ENCODE assay signal across 11 cellular contexts in genomic region chr20:20489054-20489453, GRCh38.
DNase-seq lines count a peak whose midpoint lies in the region; ATAC-seq lines count a peak whose summit lies in the region.
"Had no signal": no experiment of that assay in that cellular context is flagged by ENCODE, and none has a peak within 500 bp of the region (broad histone marks: within the 10 kb centered on the region; RNA-seq: fewer than 3 reads in every experiment).

No MANE protein-coding gene starts in this region.

- peak; percentile 24 to 27 for ATAC-seq in activated T-cell treated with anti-CD3 and anti-CD28 coated beads, Interleukin-2, amount 50 U/mL, for 72 hours (replicated peaks in 1 of 2)
- ATAC-seq in GM21786 (IDR thresholded peaks at IDR 0.05; ENCODE audit: unreplicated experiment) = peak; percentile 84
- peak; percentile 92 for ATAC-seq in HG03439 (IDR thresholded peaks at IDR 0.05; ENCODE audit: unreplicated experiment)
- no peak for ATAC-seq in stimulated activated effector memory CD8-positive, alpha-beta T cell treated with anti-CD3 and anti-CD28 coated beads, Interleukin-12 subunit alpha, Interleukin-12 subunit beta, amount 100 ng/mL, for 72 hours
- ATAC-seq: sciatic nerve, SK-N-SH treated with all-trans-retinoic acid at 6 μM for 48 hours had no signal

- H3K9me3 Mint-ChIP-seq in activated T-cell treated with anti-CD3 and anti-CD28 coated beads, Interleukin-2, amount 50 U/mL, for 72 hours = peaks cover 0 to 3% of the 10 kb centered on the region in 2 donors
- H3K9me3 Mint-ChIP-seq in stimulated activated effector memory CD8-positive, alpha-beta T cell treated with anti-CD3 and anti-CD28 coated beads, Interleukin-12 subunit alpha, Interleukin-12 subunit beta, amount 100 ng/mL, for 72 hours = no peaks in the 10 kb centered on the region

- H3K27me3 Mint-ChIP-seq in activated T-cell treated with anti-CD3 and anti-CD28 coated beads, Interleukin-2, amount 50 U/mL, for 72 hours (ENCODE audit: low read depth) = no peaks in the 10 kb centered on the region

- H3K27ac Mint-ChIP-seq in activated T-cell treated with anti-CD3 and anti-CD28 coated beads, Interleukin-2, amount 50 U/mL, for 72 hours = peak overlapping the region; percentile 99
- no peak overlapping the region for H3K27ac Mint-ChIP-seq in stimulated activated effector memory CD8-positive, alpha-beta T cell treated with anti-CD3 and anti-CD28 coated beads, Interleukin-12 subunit alpha, Interleukin-12 subunit beta, amount 100 ng/mL, for 72 hours

- H3K4me1 Mint-ChIP-seq in activated T-cell treated with anti-CD3 and anti-CD28 coated beads, Interleukin-2, amount 50 U/mL, for 72 hours (ENCODE audit: low read depth) = peaks cover 72% of the 10 kb centered on the region
- peaks cover 50% of the 10 kb centered on the region for H3K4me1 Mint-ChIP-seq in stimulated activated effector memory CD8-positive, alpha-beta T cell treated with anti-CD3 and anti-CD28 coated beads, Interleukin-12 subunit alpha, Interleukin-12 subunit beta, amount 100 ng/mL, for 72 hours

- H3K4me3 Mint-ChIP-seq in activated T-cell treated with anti-CD3 and anti-CD28 coated beads, Interleukin-2, amount 50 U/mL, for 72 hours = peak overlapping the region; percentile 81 to 97
- peak overlapping the region; percentile 30 for H3K4me3 Mint-ChIP-seq in stimulated activated effector memory CD8-positive, alpha-beta T cell treated with anti-CD3 and anti-CD28 coated beads, Interleukin-12 subunit alpha, Interleukin-12 subunit beta, amount 100 ng/mL, for 72 hours

- peaks cover 8 to 14% of the 10 kb centered on the region in 2 donors for H3K36me3 Mint-ChIP-seq in activated T-cell treated with anti-CD3 and anti-CD28 coated beads, Interleukin-2, amount 50 U/mL, for 72 hours (ENCODE audit: insufficient read depth in 2 of 2)
- peaks cover 26% of the 10 kb centered on the region for H3K36me3 Mint-ChIP-seq in stimulated activated effector memory CD8-positive, alpha-beta T cell treated with anti-CD3 and anti-CD28 coated beads, Interleukin-12 subunit alpha, Interleukin-12 subunit beta, amount 100 ng/mL, for 72 hours

- DNase-seq in activated T-cell treated with anti-CD3 and anti-CD28 coated beads, Interleukin-2, amount 50 U/mL, for 72 hours = no peak
- no peak for DNase-seq in activated T-cell treated with anti-CD3 and anti-CD28 coated beads, Interleukin-2, amount 50 U/mL, for 48 hours
- DNase-seq in stimulated activated effector memory CD8-positive, alpha-beta T cell treated with anti-CD3 and anti-CD28 coated beads, Interleukin-12 subunit alpha, Interleukin-12 subunit beta, amount 100 ng/mL, for 72 hours (ENCODE audit: low spot score in 2 of 2) = no peak
- DNase-seq in NCI-H1436 (lab: John Stamatoyannopoulos, UW) = no peak
- DNase-seq in NCI-H2029 (lab: John Stamatoyannopoulos, UW) = no peak
- no peak for DNase-seq in SW480 (ENCODE audit: low spot score)
- DNase-seq: activated gamma-delta T cell had no signal
